ENCODE assay signal across 10 cellular contexts in genomic region chr11:116993599-116993998, GRCh38.
DNase-seq lines count a peak whose midpoint lies in the region; ATAC-seq and TF ChIP-seq lines count a peak whose summit lies in the region.
"Had no signal": no experiment of that assay in that cellular context is flagged by ENCODE, and none has a peak within 500 bp of the region (broad histone marks: within the 10 kb centered on the region; RNA-seq: fewer than 3 reads in every experiment).

No MANE protein-coding gene starts in this region.

- no peaks in the 10 kb centered on the region for H3K9me3 Mint-ChIP-seq in memory B cell

- in situ Hi-C loops in astrocyte of the cerebellum (cut with HindIII; ENCODE audit: low sequenced_read_pairs): no loop called here

- peak overlapping the region; percentile 97 for H3K27ac Mint-ChIP-seq in memory B cell

- H3K9me3 ChIP-seq in colonic mucosa: no peaks in the 10 kb centered on the region

- no peak overlapping the region for H3K27ac ChIP-seq in colonic mucosa

- DNase-seq in AG08395 (ENCODE audit: low spot score) (peak; percentile 6), H7 (peak; percentile 29), astrocyte of the cerebellum (ENCODE audit: low read depth) (peak; percentile 27), memory B cell (ENCODE audit: low spot score in 2 of 2) (peak; percentile 33 to 34), colonic mucosa (no peak), cerebellar nuclear complex (lab: John Stamatoyannopoulos, UW) (no peak), iPS-NIHi11 (ENCODE audit: low spot score) (no peak)
- DNase-seq: DND-41, foreskin melanocyte had no signal

- no peaks in the 10 kb centered on the region for H3K4me1 ChIP-seq in colonic mucosa

- peaks cover 2% of the 10 kb centered on the region for H3K36me3 Mint-ChIP-seq in memory B cell

- H3K36me3 ChIP-seq in H7 (replicated peaks; ENCODE audit: control insufficient read depth, insufficient read depth, low read length) (no peaks in the 10 kb centered on the region), colonic mucosa (no peaks in the 10 kb centered on the region)

- intact Hi-C loops in colonic mucosa (cut with DNase I): no loop called here

- no peaks in the 10 kb centered on the region for H3K27me3 ChIP-seq in H7 (ENCODE audit: control insufficient read depth, insufficient read depth, low read length)
- no peaks in the 10 kb centered on the region for H3K27me3 ChIP-seq in colonic mucosa

- H3K9ac ChIP-seq in colonic mucosa (ENCODE audit: low read depth in 2 of 2, low read length in 2 of 2): no peak overlapping the region

- ATAC-seq in memory B cell (ENCODE audit: low read depth): peak; percentile 90
- no peak for ATAC-seq in activated CD4-positive, CD25-positive, alpha-beta regulatory T cell treated with anti-CD3 and anti-CD28 coated beads, Interleukin-2, amount 50 U/mL, for 24 hours

- TF ChIP-seq CTCF in astrocyte of the cerebellum (IDR thresholded peaks at IDR 0.05; ENCODE audit: low read depth, low read length, missing control alignments) (no peak), colonic mucosa (IDR thresholded peaks at IDR 0.05) (no peak)

- peak overlapping the region; percentile 38 for H3K4me3 Mint-ChIP-seq in memory B cell

- H3K27me3 Mint-ChIP-seq in memory B cell: no peaks in the 10 kb centered on the region

- H3K4me3 ChIP-seq in H7 (ENCODE audit: insufficient read depth, low read depth, low read length): no peak overlapping the region
- no peak overlapping the region for H3K4me3 ChIP-seq in astrocyte of the cerebellum (ENCODE audit: low read depth, low read length)
- no peak overlapping the region for H3K4me3 ChIP-seq in colonic mucosa

- H3K4me1 Mint-ChIP-seq in memory B cell: peaks cover 40% of the 10 kb centered on the region

Comparison
In these comparisons a context has a peak if more than half of its experiments do, and no peak if none do; other contexts are left out.
1. DNase-seq: peak in AG08395 (single experiment), H7 (single experiment), astrocyte of the cerebellum (single experiment) and memory B cell (2 of 2); none in colonic mucosa (single experiment), cerebellar nuclear complex (0 of 2) and iPS-NIHi11 (single experiment).